In the genomic region with DNA sequence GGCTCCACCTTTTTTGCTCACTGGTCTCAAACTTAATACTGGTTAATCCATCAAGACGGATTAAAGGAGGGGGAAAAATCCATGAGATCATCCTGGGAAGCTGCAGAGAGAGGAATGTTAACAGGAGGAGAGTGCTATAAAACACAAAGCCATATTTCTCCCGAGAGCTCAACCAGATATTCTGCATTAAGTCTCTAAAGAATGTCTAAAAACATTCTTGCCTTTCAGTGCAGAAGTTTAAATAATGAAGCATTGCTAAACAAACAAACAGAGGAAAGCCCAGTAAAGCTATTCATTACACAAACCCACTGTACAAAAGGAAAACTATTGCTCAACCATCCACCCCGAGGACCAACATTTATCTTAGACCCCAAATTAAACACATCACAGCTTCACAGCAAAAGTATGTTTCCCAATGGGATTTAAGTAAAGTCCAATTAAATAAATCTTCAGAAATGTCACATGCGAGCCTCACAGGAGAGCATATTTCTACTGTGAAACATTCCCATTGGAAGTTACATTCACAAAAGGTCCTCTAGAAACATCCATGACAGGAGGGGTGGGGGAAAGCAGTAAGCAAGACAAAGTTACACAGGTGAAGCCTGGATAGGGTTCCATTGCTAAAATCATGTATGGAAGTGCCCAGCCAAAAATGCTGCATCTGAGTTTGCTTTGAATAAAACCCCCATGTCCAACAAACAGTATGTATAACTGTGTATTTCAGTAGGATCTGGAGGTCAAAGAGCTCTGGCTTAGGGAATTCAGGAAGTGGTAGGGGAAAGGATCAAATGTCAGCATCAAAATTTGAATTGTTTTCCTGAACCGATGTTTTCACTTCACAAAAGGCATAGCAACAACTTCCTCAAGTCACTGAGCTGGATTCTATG, we compare ENCODE assay signal across 1 cellular context.
A peak's percentile ranks its signal among the peaks of the same experiment; 100 is the strongest.
TF ChIP-seq lines count a peak whose summit lies in the region.

No MANE protein-coding gene starts in this region.

TF ChIP-seq in HEK293, 187 proteins besides CTCF, POLR2A, EP300 and RAD21 (continued from another document):
- TF ChIP-seq, protein P1, sequence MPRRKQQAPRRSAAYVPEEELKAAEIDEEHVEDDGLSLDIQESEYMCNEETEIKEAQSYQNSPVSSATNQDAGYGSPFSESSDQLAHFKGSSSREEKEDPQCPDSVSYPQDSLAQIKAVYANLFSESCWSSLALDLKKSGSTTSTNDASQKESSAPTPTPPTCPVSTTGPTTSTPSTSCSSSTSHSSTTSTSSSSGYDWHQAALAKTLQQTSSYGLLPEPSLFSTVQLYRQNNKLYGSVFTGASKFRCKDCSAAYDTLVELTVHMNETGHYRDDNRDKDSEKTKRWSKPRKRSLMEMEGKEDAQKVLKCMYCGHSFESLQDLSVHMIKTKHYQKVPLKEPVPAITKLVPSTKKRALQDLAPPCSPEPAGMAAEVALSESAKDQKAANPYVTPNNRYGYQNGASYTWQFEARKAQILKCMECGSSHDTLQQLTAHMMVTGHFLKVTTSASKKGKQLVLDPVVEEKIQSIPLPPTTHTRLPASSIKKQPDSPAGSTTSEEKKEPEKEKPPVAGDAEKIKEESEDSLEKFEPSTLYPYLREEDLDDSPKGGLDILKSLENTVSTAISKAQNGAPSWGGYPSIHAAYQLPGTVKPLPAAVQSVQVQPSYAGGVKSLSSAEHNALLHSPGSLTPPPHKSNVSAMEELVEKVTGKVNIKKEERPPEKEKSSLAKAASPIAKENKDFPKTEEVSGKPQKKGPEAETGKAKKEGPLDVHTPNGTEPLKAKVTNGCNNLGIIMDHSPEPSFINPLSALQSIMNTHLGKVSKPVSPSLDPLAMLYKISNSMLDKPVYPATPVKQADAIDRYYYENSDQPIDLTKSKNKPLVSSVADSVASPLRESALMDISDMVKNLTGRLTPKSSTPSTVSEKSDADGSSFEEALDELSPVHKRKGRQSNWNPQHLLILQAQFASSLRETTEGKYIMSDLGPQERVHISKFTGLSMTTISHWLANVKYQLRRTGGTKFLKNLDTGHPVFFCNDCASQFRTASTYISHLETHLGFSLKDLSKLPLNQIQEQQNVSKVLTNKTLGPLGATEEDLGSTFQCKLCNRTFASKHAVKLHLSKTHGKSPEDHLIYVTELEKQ (tag by site-specific recombination; IDR thresholded peaks at IDR 0.05; ENCODE audit: borderline replicate concordance): 0 out of 2 replicates have a peak, but pooled peaks have one; percentile 14
- TF ChIP-seq, protein P2, sequence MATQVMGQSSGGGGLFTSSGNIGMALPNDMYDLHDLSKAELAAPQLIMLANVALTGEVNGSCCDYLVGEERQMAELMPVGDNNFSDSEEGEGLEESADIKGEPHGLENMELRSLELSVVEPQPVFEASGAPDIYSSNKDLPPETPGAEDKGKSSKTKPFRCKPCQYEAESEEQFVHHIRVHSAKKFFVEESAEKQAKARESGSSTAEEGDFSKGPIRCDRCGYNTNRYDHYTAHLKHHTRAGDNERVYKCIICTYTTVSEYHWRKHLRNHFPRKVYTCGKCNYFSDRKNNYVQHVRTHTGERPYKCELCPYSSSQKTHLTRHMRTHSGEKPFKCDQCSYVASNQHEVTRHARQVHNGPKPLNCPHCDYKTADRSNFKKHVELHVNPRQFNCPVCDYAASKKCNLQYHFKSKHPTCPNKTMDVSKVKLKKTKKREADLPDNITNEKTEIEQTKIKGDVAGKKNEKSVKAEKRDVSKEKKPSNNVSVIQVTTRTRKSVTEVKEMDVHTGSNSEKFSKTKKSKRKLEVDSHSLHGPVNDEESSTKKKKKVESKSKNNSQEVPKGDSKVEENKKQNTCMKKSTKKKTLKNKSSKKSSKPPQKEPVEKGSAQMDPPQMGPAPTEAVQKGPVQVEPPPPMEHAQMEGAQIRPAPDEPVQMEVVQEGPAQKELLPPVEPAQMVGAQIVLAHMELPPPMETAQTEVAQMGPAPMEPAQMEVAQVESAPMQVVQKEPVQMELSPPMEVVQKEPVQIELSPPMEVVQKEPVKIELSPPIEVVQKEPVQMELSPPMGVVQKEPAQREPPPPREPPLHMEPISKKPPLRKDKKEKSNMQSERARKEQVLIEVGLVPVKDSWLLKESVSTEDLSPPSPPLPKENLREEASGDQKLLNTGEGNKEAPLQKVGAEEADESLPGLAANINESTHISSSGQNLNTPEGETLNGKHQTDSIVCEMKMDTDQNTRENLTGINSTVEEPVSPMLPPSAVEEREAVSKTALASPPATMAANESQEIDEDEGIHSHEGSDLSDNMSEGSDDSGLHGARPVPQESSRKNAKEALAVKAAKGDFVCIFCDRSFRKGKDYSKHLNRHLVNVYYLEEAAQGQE (tag by site-specific recombination; IDR thresholded peaks at IDR 0.05): no peak
- TF ChIP-seq ZFP37 (tag by site-specific recombination; IDR thresholded peaks at IDR 0.05) (no peak), ZNF274 (IDR thresholded peaks at IDR 0.05; ENCODE audit: low read length) (no peak), ZNF274 (tag by site-specific recombination; IDR thresholded peaks at IDR 0.05; ENCODE audit: borderline replicate concordance) (no peak), ZNF221 (tag by site-specific recombination; IDR thresholded peaks at IDR 0.05; ENCODE audit: borderline replicate concordance) (no peak), ZNF837 (tag by site-specific recombination; IDR thresholded peaks at IDR 0.05) (no peak), BCL11B (tag by site-specific recombination; IDR thresholded peaks at IDR 0.05; ENCODE audit: low read depth) (no peak), ZNF571 (tag by site-specific recombination; IDR thresholded peaks at IDR 0.05) (no peak), ZNF624 (tag by site-specific recombination; IDR thresholded peaks at IDR 0.05) (no peak), ZNF341 (tag by site-specific recombination; IDR thresholded peaks at IDR 0.05; ENCODE audit: low read depth) (no peak), MEIS1 (CRISPR knock-in tag; IDR thresholded peaks at IDR 0.05; ENCODE audit: borderline replicate concordance) (no peak), ZNF664 (tag by site-specific recombination; IDR thresholded peaks at IDR 0.05) (no peak), ZNF792 (tag by site-specific recombination; IDR thresholded peaks at IDR 0.05) (0 out of 2 replicates have a peak, but pooled peaks have one; percentile 50), ZNF654 (tag by site-specific recombination; IDR thresholded peaks at IDR 0.05; ENCODE audit: low read depth) (no peak), ZBTB21 (tag by site-specific recombination; IDR thresholded peaks at IDR 0.05) (no peak), ZNF423 (tag by site-specific recombination; IDR thresholded peaks at IDR 0.05) (no peak), SETDB1 (IDR thresholded peaks at IDR 0.05; ENCODE audit: insufficient read length, low read length) (no peak), YY2 (tag by site-specific recombination; IDR thresholded peaks at IDR 0.05) (no peak), ZIC2 (tag by site-specific recombination; IDR thresholded peaks at IDR 0.05) (no peak)
